2 cellular contexts compared by ENCODE assay signal in genomic region chr2:168969865-168970264, GRCh38.
TF ChIP-seq lines count a peak whose summit lies in the region.

No MANE protein-coding gene starts in this region.

TF ChIP-seq in IMR-90, 13 proteins besides CTCF, POLR2A, EP300 and RAD21:
- TF ChIP-seq ELK1 (IDR thresholded peaks at IDR 0.05; ENCODE audit: borderline replicate concordance, low read depth, low read length) (no peak), MAFK (IDR thresholded peaks at IDR 0.05; ENCODE audit: low read depth, low read length) (peak; percentile 42; the same call in 1 of the 2 replicates)

TF ChIP-seq in K562, 482 proteins besides CTCF, POLR2A, EP300 and RAD21 (continued from another document):
- TF ChIP-seq MAFF (IDR thresholded peaks at IDR 0.05; ENCODE audit: low read length) (peak; percentile 76), ZNF316 (IDR thresholded peaks at IDR 0.05) (peak; percentile 89), C11orf30 (IDR thresholded peaks at IDR 0.05; ENCODE audit: low read depth) (peak; percentile 86), HDAC1 (IDR thresholded peaks at IDR 0.05) (no peak), MAFK (IDR thresholded peaks at IDR 0.05; ENCODE audit: low read length) (peak; percentile 81)
